In the genomic region with DNA sequence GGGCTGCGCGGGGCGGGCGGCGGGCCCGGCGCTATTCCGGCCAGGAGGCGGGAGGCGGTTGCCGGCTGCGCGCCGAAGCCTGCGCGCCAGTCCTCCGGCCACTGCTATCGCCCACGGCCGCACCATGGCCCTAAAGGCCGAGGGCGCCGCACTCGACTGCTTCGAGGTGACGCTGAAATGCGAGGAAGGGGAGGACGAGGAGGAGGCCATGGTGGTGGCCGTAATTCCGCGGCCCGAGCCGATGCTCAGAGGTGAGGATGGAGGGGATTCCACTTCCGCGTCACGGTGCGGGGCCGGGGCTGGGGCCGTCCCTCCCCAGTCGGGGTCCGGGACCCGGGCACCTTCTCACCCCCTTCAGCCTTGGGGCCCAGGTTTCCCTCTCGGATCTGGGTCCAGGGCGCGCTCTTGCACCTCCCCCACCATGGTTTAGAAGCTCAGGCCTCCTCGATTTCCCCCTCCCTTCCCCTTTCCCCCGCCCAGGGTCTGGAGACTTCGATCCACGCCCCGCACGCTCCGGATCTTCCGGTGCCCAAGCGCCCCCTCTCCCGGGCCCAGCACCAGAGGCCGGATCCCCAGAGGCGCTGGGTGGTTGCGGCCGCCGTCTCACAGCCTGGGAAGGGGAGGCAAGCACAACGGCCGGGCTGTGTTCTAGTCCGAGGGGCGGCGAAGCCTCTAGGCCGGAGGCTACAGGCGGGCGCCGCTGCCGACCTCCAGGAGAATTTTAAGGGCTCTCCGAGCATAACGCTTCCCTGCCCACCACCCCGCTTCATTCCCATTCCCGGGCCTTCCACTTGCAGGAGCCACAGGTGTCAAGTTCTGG, we compare ENCODE assay signal across 8 cellular contexts. TPM values are rescaled to one million over a fixed set of nuclear protein-coding genes. Genes with fewer than 3 reads are reported as not detected.
A peak's percentile ranks its signal among the peaks of the same experiment; 100 is the strongest.
DNase-seq lines count a peak whose midpoint lies in the region; ATAC-seq, FAIRE-seq and TF ChIP-seq lines count a peak whose summit lies in the region.

No MANE protein-coding gene starts in this region.

- H3K4me2 ChIP-seq in IMR-90 (ENCODE audit: low read depth, low read length) (peak overlapping the region; percentile 90), keratinocyte (ENCODE audit: control insufficient read depth, extremely low read depth, insufficient read depth, low read depth, low read length) (peak overlapping the region; percentile 68)

- H3K9me1 ChIP-seq in IMR-90 (ENCODE audit: insufficient read depth, low read length) (peaks cover 9% of the 10 kb centered on the region), keratinocyte (ENCODE audit: control insufficient read depth, extremely low read depth, insufficient read depth, low read length) (no peaks in the 10 kb centered on the region)

- peak overlapping the region; percentile 76; the same call in 1 of the 2 replicates for H3K18ac ChIP-seq in IMR-90 (ENCODE audit: low read depth, low read length)

- H4K20me1 ChIP-seq in IMR-90 (ENCODE audit: insufficient read depth, low read length), result peaks cover 42% of the 10 kb centered on the region
- H4K20me1 ChIP-seq in keratinocyte (ENCODE audit: control insufficient read depth, extremely low read depth, insufficient read depth, low read length), result no peaks in the 10 kb centered on the region

- H2AK9ac ChIP-seq in IMR-90 (replicated peaks; ENCODE audit: low read depth, low read length, poor library complexity), result peak overlapping the region; percentile 99

- DNase-seq in ELF-1 (ENCODE audit: low read depth, low spot score), result peak; percentile 54
- DNase-seq in IMR-90, result peak; percentile 50
- peak; percentile 13 for DNase-seq in T1000 (lab: John Stamatoyannopoulos, UW)
- DNase-seq in cerebellum (ENCODE audit: low spot score), result peak; percentile 51
- DNase-seq in keratinocyte (ENCODE audit: low read depth, low spot score), result no peak
- peak; percentile 71 for DNase-seq in stimulated activated CD4-positive, alpha-beta T cell treated with anti-CD3 and anti-CD28 coated beads, Interleukin-15, amount 100 ng/mL, for 24 hours
- DNase-seq in GF-D8 (lab: John Stamatoyannopoulos, UW), result no peak

- H2BK5ac ChIP-seq in IMR-90 (ENCODE audit: low read depth, low read length, poor library complexity, severe bottlenecking), result peak overlapping the region; percentile 80

- no peak for FAIRE-seq in keratinocyte (lab: Jason Lieb, UNC)

- peak overlapping the region; percentile 88 for H4K91ac ChIP-seq in IMR-90 (ENCODE audit: insufficient read depth, low read depth, low read length)

- in situ Hi-C loops in IMR-90 (cut with MboI; ENCODE audit: low sequenced_read_pairs), result no loop called here

- H3K79me1 ChIP-seq in IMR-90 (ENCODE audit: low read depth in 1 of 2, low read length in 2 of 2), result peaks cover 22 to 63% of the 10 kb centered on the region in 2 experiments

- intact Hi-C loops in IMR-90 (cut with micrococcal nuclease), result loop anchor here (2.0 to 5.0 kb wide), 2 partner anchors 45 to 336 kb away; a partner anchor contains a TSS

- ATAC-seq in GM21529 (IDR thresholded peaks at IDR 0.05; ENCODE audit: unreplicated experiment) (peak; percentile 43), IMR-90 (ENCODE audit: low read depth) (peak; percentile 58)

- H3K56ac ChIP-seq in IMR-90 (ENCODE audit: extremely low read depth, insufficient read depth, low read length), result peak overlapping the region; percentile 76; the same call in 1 of the 2 replicates

- POLR2A ChIA-PET in IMR-90 (lab: Charles Lee; ENCODE audit: unreplicated experiment), result no interaction called here

- H2AFZ ChIP-seq in IMR-90 (replicated peaks; ENCODE audit: low read length, poor library complexity) (peak overlapping the region; percentile 97), keratinocyte (ENCODE audit: control insufficient read depth, low read length) (peak overlapping the region; percentile 91)

- peak overlapping the region; percentile 81 for H4K5ac ChIP-seq in IMR-90 (ENCODE audit: low read depth, low read length)

- H3K4ac ChIP-seq in IMR-90 (ENCODE audit: low read depth, low read length), result peak overlapping the region; percentile 99

- 0 out of 2 replicates have a peak, but pooled peaks have one; percentile 1 for TF ChIP-seq RAD21 in IMR-90 (IDR thresholded peaks at IDR 0.05; ENCODE audit: low read length)

- peaks cover 4% of the 10 kb centered on the region for H3K4me1 ChIP-seq in IMR-90 (ENCODE audit: control insufficient read depth, insufficient read depth, low read length)
- peaks cover 14% of the 10 kb centered on the region for H3K4me1 ChIP-seq in keratinocyte (ENCODE audit: control insufficient read depth, extremely low read depth, insufficient read depth, low read length)

- H3K79me2 ChIP-seq in keratinocyte (ENCODE audit: control insufficient read depth, insufficient read depth, low read length), result peaks cover 30% of the 10 kb centered on the region

- H3K27ac ChIP-seq in IMR-90 (ENCODE audit: insufficient read depth, low read length) (peak overlapping the region; percentile 95), keratinocyte (ENCODE audit: control insufficient read depth, insufficient read depth, low read length) (peak overlapping the region; percentile 44)

- H3K9ac ChIP-seq in IMR-90 (ENCODE audit: low read depth, low read length) (peak overlapping the region; percentile 98), keratinocyte (ENCODE audit: control insufficient read depth, extremely low read depth, insufficient read depth, low read length) (peak overlapping the region; percentile 80)

- no peak overlapping the region for H2BK120ac ChIP-seq in IMR-90 (ENCODE audit: low read depth, low read length)

- no TSS peak for BruUV-seq in IMR-90 (replicated peaks; lab: Mats Ljungman, UMichigan)

- CTCF ChIA-PET in IMR-90 (lab: Yijun Ruan, JAX), result interaction anchor here (0.5 kb wide), 1 partner anchor 89 kb away, joined by 3 read pairs; no protein-coding TSS in a partner anchor

- H2BK15ac ChIP-seq in IMR-90 (ENCODE audit: low read depth, low read length), result no peak overlapping the region

- H3K4me3 ChIP-seq in IMR-90 (ENCODE audit: insufficient read depth, low read depth, low read length) (peak overlapping the region; percentile 98), keratinocyte (ENCODE audit: control insufficient read depth in 2 of 3, extremely low read depth in 1 of 3, insufficient read depth in 2 of 3, low read depth in 1 of 3, low read length in 3 of 3) (peak overlapping the region; percentile 84 to 87 (median 85))

- H4K8ac ChIP-seq in IMR-90 (ENCODE audit: low read depth in 2 of 2, low read length in 2 of 2), result peak overlapping the region; percentile 71 to 86

- H3K23ac ChIP-seq in IMR-90 (ENCODE audit: low read depth, low read length), result peak overlapping the region; percentile 92

- TF ChIP-seq POLR2A in IMR-90 (IDR thresholded peaks at IDR 0.05; ENCODE audit: low read depth, low read length), result 0 out of 2 replicates have a peak, but pooled peaks have one; percentile 8

- peak overlapping the region; percentile 100 for H3K14ac ChIP-seq in IMR-90 (replicated peaks; ENCODE audit: low read depth, low read length)

- H2BK20ac ChIP-seq in IMR-90 (ENCODE audit: low read depth, low read length), result no peak overlapping the region

- H3K9me3 ChIP-seq in IMR-90 (ENCODE audit: control insufficient read depth, insufficient read depth, low read length), result no peaks in the 10 kb centered on the region
- H3K9me3 ChIP-seq in keratinocyte (ENCODE audit: control insufficient read depth, low read depth, low read length), result no peaks in the 10 kb centered on the region

- dilution Hi-C loops in IMR-90 (cut with HindIII; ENCODE audit: low sequenced_read_pairs, unreplicated experiment) (no loop called here), keratinocyte (cut with MboI; ENCODE audit: extremely low pct_ligation_motif_present, low sequenced_read_pairs) (no loop called here)

- H3K27me3 ChIP-seq in IMR-90 (ENCODE audit: control insufficient read depth, insufficient read depth, low read length), result no peaks in the 10 kb centered on the region
- H3K27me3 ChIP-seq in keratinocyte (ENCODE audit: control insufficient read depth, extremely low read depth, insufficient read depth, low read length), result no peaks in the 10 kb centered on the region

- WGBS in IMR-90 (ENCODE audit: extremely low coverage in 2 of 2, insufficient read length in 1 of 2), 2 experiments, result 1% methylated on average over 21 of the region's 74 CpGs; no CpG with 5 or more reads in 1 of the 2 experiments

- H2AK5ac ChIP-seq in IMR-90 (ENCODE audit: low read depth, low read length), result peak overlapping the region; percentile 97

- H3K36me3 ChIP-seq in IMR-90 (ENCODE audit: control insufficient read depth, insufficient read depth, low read length), result peaks cover 27% of the 10 kb centered on the region
- H3K36me3 ChIP-seq in keratinocyte (ENCODE audit: control insufficient read depth in 2 of 2, extremely low read depth in 1 of 2, insufficient read depth in 2 of 2, low read length in 2 of 2), result peaks cover 5 to 14% of the 10 kb centered on the region in 2 experiments

- TF ChIP-seq CTCF in IMR-90 (conservative IDR thresholded peaks at IDR 0.05; ENCODE audit: low read depth, low read length), result no peak
- no peak for TF ChIP-seq CTCF in keratinocyte (optimal IDR thresholded peaks at IDR 0.05 in 1 of 3, IDR thresholded peaks at IDR 0.05 in 1 of 3, conservative IDR thresholded peaks at IDR 0.05 in 1 of 3; ENCODE audit: extremely low read depth in 1 of 3, insufficient read depth in 2 of 3, low read length in 3 of 3)

RNA-seq across cellular contexts. Expression of a gene that starts 0.5 kb away (rescaled TPM):
- total RNA-seq in IMR-90 (2012; rRNA removed) (10.0 and 11.9 TPM in 2 replicates), cerebellum (12.2 TPM)
- polyA plus RNA-seq in IMR-90 (2012; rRNA removed) (29.9 and 39.0 TPM in 2 replicates), keratinocyte (7.8 to 9.8 TPM (median 8.1 TPM) in 3 replicates)
- polyA plus RNA-seq in IMR-90 (2012; cell fraction: cytosol; rRNA removed), result 34.0 and 34.1 TPM in 2 replicates
- polyA plus RNA-seq in IMR-90 (2012; cell fraction: nucleus; rRNA removed; ENCODE audit: low replicate concordance), result 23.5 and 34.0 TPM in 2 replicates
- 1.9 TPM for polyA plus RNA-seq in keratinocyte (2011; ENCODE audit: low read depth)
- 4.3 and 10.1 TPM in 2 replicates for polyA plus RNA-seq in keratinocyte (2011; cell fraction: cytosol; rRNA removed)
- polyA plus RNA-seq in keratinocyte (2011; cell fraction: nucleus; rRNA removed), result 8.5 and 9.3 TPM in 2 replicates
- 6.6 and 11.2 TPM in 2 replicates for polyA plus RNA-seq in keratinocyte (2012; ENCODE audit: low replicate concordance)
- 4.4 to 9.3 TPM (median 4.6 TPM) in 3 replicates for polyA minus RNA-seq in keratinocyte
- 7.7 TPM for polyA minus RNA-seq in keratinocyte (2011; cell fraction: cytosol; rRNA and poly(A)+ RNA removed)
- polyA minus RNA-seq in keratinocyte (2011; cell fraction: nucleus; rRNA and poly(A)+ RNA removed), result 3.3 and 5.1 TPM in 2 replicates

RNA-seq across cellular contexts. Expression of a gene that starts 25.1 kb away (rescaled TPM):
- total RNA-seq in IMR-90 (2012; rRNA removed) (6.6 and 7.2 TPM in 2 replicates), cerebellum (12.5 TPM)
- polyA plus RNA-seq in IMR-90 (2012; rRNA removed) (17.3 and 19.9 TPM in 2 replicates), keratinocyte (18.6 to 35.2 TPM (median 20.8 TPM) in 3 replicates)
- 13.2 and 14.5 TPM in 2 replicates for polyA plus RNA-seq in IMR-90 (2012; cell fraction: cytosol; rRNA removed)
- 17.4 and 22.9 TPM in 2 replicates for polyA plus RNA-seq in IMR-90 (2012; cell fraction: nucleus; rRNA removed; ENCODE audit: low replicate concordance)
- polyA plus RNA-seq in keratinocyte (2011; ENCODE audit: low read depth), result 27.1 TPM
- polyA plus RNA-seq in keratinocyte (2011; cell fraction: cytosol; rRNA removed), result 24.1 and 28.4 TPM in 2 replicates
- 39.0 and 42.8 TPM in 2 replicates for polyA plus RNA-seq in keratinocyte (2011; cell fraction: nucleus; rRNA removed)
- 21.5 and 31.4 TPM in 2 replicates for polyA plus RNA-seq in keratinocyte (2012; ENCODE audit: low replicate concordance)
- 26.5 to 45.0 TPM (median 29.9 TPM) in 3 replicates for polyA minus RNA-seq in keratinocyte
- 51.0 TPM for polyA minus RNA-seq in keratinocyte (2011; cell fraction: cytosol; rRNA and poly(A)+ RNA removed)
- 37.9 and 42.1 TPM in 2 replicates for polyA minus RNA-seq in keratinocyte (2011; cell fraction: nucleus; rRNA and poly(A)+ RNA removed)

RNA-seq across cellular contexts. Expression of a gene that starts 45.2 kb away (rescaled TPM):
- total RNA-seq in IMR-90 (2012; rRNA removed) (5.4 and 7.2 TPM in 2 replicates), cerebellum (37.2 TPM)
- polyA plus RNA-seq in IMR-90 (2012; rRNA removed) (8.1 and 8.8 TPM in 2 replicates), keratinocyte (2.9 to 4.6 TPM (median 3.3 TPM) in 3 replicates)
- polyA plus RNA-seq in IMR-90 (2012; cell fraction: cytosol; rRNA removed), result 8.8 and 10.1 TPM in 2 replicates
- 17.0 and 22.1 TPM in 2 replicates for polyA plus RNA-seq in IMR-90 (2012; cell fraction: nucleus; rRNA removed; ENCODE audit: low replicate concordance)
- 0.46 TPM for polyA plus RNA-seq in keratinocyte (2011; ENCODE audit: low read depth)
- polyA plus RNA-seq in keratinocyte (2011; cell fraction: cytosol; rRNA removed), result 2.3 TPM in 2 replicates
- polyA plus RNA-seq in keratinocyte (2011; cell fraction: nucleus; rRNA removed), result 6.0 and 6.2 TPM in 2 replicates
- polyA plus RNA-seq in keratinocyte (2012; ENCODE audit: low replicate concordance), result 1.3 and 3.9 TPM in 2 replicates
- 1.9 to 3.2 TPM (median 2.7 TPM) in 3 replicates for polyA minus RNA-seq in keratinocyte
- 8.8 TPM for polyA minus RNA-seq in keratinocyte (2011; cell fraction: cytosol; rRNA and poly(A)+ RNA removed)
- 4.2 and 4.6 TPM in 2 replicates for polyA minus RNA-seq in keratinocyte (2011; cell fraction: nucleus; rRNA and poly(A)+ RNA removed)

Comparison
In these comparisons a context has a peak if more than half of its experiments do, and no peak if none do; other contexts are left out.
1. DNase-seq: peak in ELF-1 (single experiment), IMR-90 (single experiment), T1000 (single experiment), cerebellum (single experiment) and stimulated activated CD4-positive, alpha-beta T cell treated with anti-CD3 and anti-CD28 coated beads, Interleukin-15, amount 100 ng/mL, for 24 hours (single experiment); none in keratinocyte (single experiment) and GF-D8 (single experiment).